Comparison of ENCODE assay signal across 14 cellular contexts in the genomic region with DNA sequence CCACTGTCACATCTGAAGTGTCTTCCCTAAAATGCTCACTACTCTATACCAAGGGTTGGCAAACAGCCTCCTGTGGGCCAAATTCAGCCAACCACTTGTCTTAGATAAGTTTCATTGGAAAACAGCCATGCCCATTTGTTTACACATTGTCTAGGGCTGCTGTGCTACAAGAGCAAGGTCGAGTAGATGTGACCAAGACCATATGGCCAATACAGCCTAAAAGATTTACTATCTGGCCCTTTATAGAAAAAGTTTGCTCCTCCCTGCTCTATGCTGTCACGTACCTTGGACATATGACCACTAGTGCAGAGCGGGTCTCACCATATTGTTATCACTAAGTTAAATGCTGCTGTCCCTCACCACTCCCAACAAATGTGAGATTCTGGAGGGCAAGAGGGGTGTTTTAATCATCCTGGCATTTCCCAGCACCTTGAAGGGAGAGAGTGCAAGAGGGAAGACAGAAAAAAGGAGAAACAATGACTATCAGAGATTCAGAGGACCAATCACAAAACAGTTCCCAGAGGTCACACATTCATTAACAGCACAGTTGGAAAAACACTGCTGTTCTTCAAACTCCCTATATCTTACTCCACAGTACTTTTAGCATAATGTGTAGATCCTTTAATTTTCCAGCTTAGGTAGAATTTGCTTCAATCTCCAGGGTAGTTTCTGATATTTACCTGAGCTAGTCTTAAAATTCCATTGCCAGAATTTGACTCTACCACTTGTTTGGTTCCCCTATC. TPM values are rescaled to one million over a fixed set of nuclear protein-coding genes. Genes with fewer than 3 reads are reported as not detected.
DNase-seq lines count a peak whose midpoint lies in the region; ATAC-seq and TF ChIP-seq lines count a peak whose summit lies in the region.
"Had no signal": no experiment of that assay in that cellular context is flagged by ENCODE, and none has a peak within 500 bp of the region (broad histone marks: within the 10 kb centered on the region; RNA-seq: fewer than 3 reads in every experiment).

No MANE protein-coding gene starts in this region.

- no peak overlapping the region for H3K4me3 ChIP-seq in osteoblast (ENCODE audit: insufficient read depth, low read length)
- H3K4me3 ChIP-seq: GM23248, thyroid gland had no signal

- H4K20me1 ChIP-seq in osteoblast (ENCODE audit: insufficient read depth, low read length), result peaks cover 40% of the 10 kb centered on the region

- H3K4me1 Mint-ChIP-seq in effector memory CD8-positive, alpha-beta T cell (ENCODE audit: low read depth in 2 of 2), result peaks cover 11 to 16% of the 10 kb centered on the region in 2 donors
- H3K4me1 Mint-ChIP-seq: activated CD4-positive, alpha-beta T cell treated with anti-CD3 and anti-CD28 coated beads, Interleukin-2, amount 10 ng/mL, durations not matched to agents 7 days and 5 days had no signal

- peaks cover 47% of the 10 kb centered on the region for H3K36me3 ChIP-seq in osteoblast (ENCODE audit: insufficient read depth, low read length)

- H3K36me3 Mint-ChIP-seq in effector memory CD8-positive, alpha-beta T cell (ENCODE audit: insufficient read depth), result peaks cover 68% of the 10 kb centered on the region

- peaks cover 90% of the 10 kb centered on the region for H3K79me2 ChIP-seq in osteoblast (ENCODE audit: insufficient read depth, low read length)

- TF ChIP-seq CTCF in osteoblast (IDR thresholded peaks at IDR 0.05; ENCODE audit: extremely low read depth, low read depth, low read length), result no peak

- no peak overlapping the region for H3K4me2 ChIP-seq in osteoblast (ENCODE audit: insufficient read depth, low read length)

- no peaks in the 10 kb centered on the region for H3K27me3 Mint-ChIP-seq in effector memory CD8-positive, alpha-beta T cell
- H3K27me3 Mint-ChIP-seq: activated CD4-positive, alpha-beta T cell treated with anti-CD3 and anti-CD28 coated beads, Interleukin-2, amount 10 ng/mL, durations not matched to agents 7 days and 5 days had no signal

- no peaks in the 10 kb centered on the region for H3K27me3 ChIP-seq in osteoblast (ENCODE audit: insufficient read depth, low read length)
- H3K27me3 ChIP-seq: thyroid gland had no signal

- no peak overlapping the region for H2AFZ ChIP-seq in osteoblast (ENCODE audit: low read length)
- H2AFZ ChIP-seq: GM23248 had no signal

- H3K27ac ChIP-seq in osteoblast (ENCODE audit: low read depth, low read length), result no peak overlapping the region
- H3K27ac ChIP-seq: GM23248, thyroid gland had no signal

- ATAC-seq in effector memory CD8-positive, alpha-beta T cell (replicated peaks), result no peak
- no peak for ATAC-seq in GM21528 (IDR thresholded peaks at IDR 0.05; ENCODE audit: low FRiP score, unreplicated experiment)

- DNase-seq in DMS53 (lab: John Stamatoyannopoulos, UW) (peak; percentile 27), DMS53 treated with DMSO at 0.1 percent for 48 hours (lab: John Stamatoyannopoulos, UW; ENCODE audit: unreplicated experiment) (no peak), NCI-H69 (lab: John Stamatoyannopoulos, UW) (peak; percentile 95), osteoblast (ENCODE audit: insufficient read length, low spot score, missing footprints) (peak; percentile 49), NCI-H2107 treated with DMSO at 0.1 percent for 48 hours (lab: John Stamatoyannopoulos, UW; ENCODE audit: unreplicated experiment) (no peak), mucosa of gallbladder (ENCODE audit: low spot score) (no peak)
- DNase-seq in effector memory CD8-positive, alpha-beta T cell, result no peak
- DNase-seq: 8988T; activated CD4-positive, alpha-beta T cell treated with anti-CD3 and anti-CD28 coated beads, Interleukin-2, amount 10 ng/mL, durations not matched to agents 7 days and 5 days; activated gamma-delta T cell; GM23248; NCI-H146; thyroid gland had no signal

- H3K4me1 ChIP-seq in osteoblast (ENCODE audit: insufficient read depth, low read length), result no peaks in the 10 kb centered on the region

- no peaks in the 10 kb centered on the region for H3K9me3 Mint-ChIP-seq in effector memory CD8-positive, alpha-beta T cell
- H3K9me3 Mint-ChIP-seq: activated CD4-positive, alpha-beta T cell treated with anti-CD3 and anti-CD28 coated beads, Interleukin-2, amount 10 ng/mL, durations not matched to agents 7 days and 5 days had no signal

- no peak overlapping the region for H3K4me3 Mint-ChIP-seq in effector memory CD8-positive, alpha-beta T cell
- H3K4me3 Mint-ChIP-seq: activated CD4-positive, alpha-beta T cell treated with anti-CD3 and anti-CD28 coated beads, Interleukin-2, amount 10 ng/mL, durations not matched to agents 7 days and 5 days had no signal

- H3K9me3 ChIP-seq in osteoblast (ENCODE audit: low read depth, low read length), result no peaks in the 10 kb centered on the region
- H3K9me3 ChIP-seq: thyroid gland had no signal

- H3K27ac Mint-ChIP-seq in effector memory CD8-positive, alpha-beta T cell, result peak overlapping the region; percentile 64 to 82
- H3K27ac Mint-ChIP-seq: activated CD4-positive, alpha-beta T cell treated with anti-CD3 and anti-CD28 coated beads, Interleukin-2, amount 10 ng/mL, durations not matched to agents 7 days and 5 days had no signal

RNA-seq across cellular contexts. Expression of a gene that starts 13.2 kb away (rescaled TPM):
- 59.0 and 65.4 TPM in 2 replicates for total RNA-seq in osteoblast
- total RNA-seq in mucosa of gallbladder, result 47.3 TPM

RNA-seq across cellular contexts. Expression of a gene that starts 17.2 kb away (rescaled TPM):
- total RNA-seq in osteoblast (19.7 and 23.5 TPM in 2 replicates), mucosa of gallbladder (62.3 TPM)

RNA-seq across cellular contexts. Expression of a gene that starts 38.5 kb away (rescaled TPM):
- total RNA-seq in osteoblast, result 41.3 and 47.8 TPM in 2 replicates
- 33.4 TPM for total RNA-seq in mucosa of gallbladder

RNA-seq across cellular contexts. Expression of a gene that starts 48.9 kb away (rescaled TPM):
- total RNA-seq in osteoblast (0.36 and 0.59 TPM in 2 replicates), mucosa of gallbladder (3.6 TPM)

Comparison
In these comparisons a context has a peak if more than half of its experiments do, and no peak if none do; other contexts are left out.
1. DNase-seq: peak in DMS53 (single experiment), NCI-H69 (single experiment) and osteoblast (single experiment); none in DMS53 treated with DMSO at 0.1 percent for 48 hours (single experiment), effector memory CD8-positive, alpha-beta T cell (0 of 3), NCI-H2107 treated with DMSO at 0.1 percent for 48 hours (single experiment) and mucosa of gallbladder (single experiment).